1 cellular context compared by ENCODE assay signal in genomic region chr16:74868501-74868900, GRCh38.
TF ChIP-seq lines count a peak whose summit lies in the region.

No MANE protein-coding gene starts in this region.

TF ChIP-seq in HepG2, 621 proteins besides CTCF, POLR2A, EP300 and RAD21 (continued from another document and continues in another):
- TF ChIP-seq ZNF788 (CRISPR knock-in tag; IDR thresholded peaks at IDR 0.05; ENCODE audit: borderline replicate concordance): 0 out of 2 replicates have a peak, but pooled peaks have one; percentile 10
- TF ChIP-seq RFX3 (CRISPR knock-in tag; IDR thresholded peaks at IDR 0.05): peak; percentile 34; the same call in 1 of the 2 replicates
- peak; percentile 71; the same call in 1 of the 2 replicates for TF ChIP-seq PITX1 (CRISPR knock-in tag; IDR thresholded peaks at IDR 0.05)
- no peak for TF ChIP-seq ZNF644 (CRISPR knock-in tag; IDR thresholded peaks at IDR 0.05; ENCODE audit: low read depth)
- TF ChIP-seq ZBTB21 (CRISPR knock-in tag; IDR thresholded peaks at IDR 0.05): peak; percentile 83
- TF ChIP-seq ZNF567 (CRISPR knock-in tag; IDR thresholded peaks at IDR 0.05; ENCODE audit: borderline replicate concordance): no peak
- peak; percentile 65 for TF ChIP-seq TCF7 (IDR thresholded peaks at IDR 0.05; ENCODE audit: low read depth)
- TF ChIP-seq ZBTB8A (CRISPR knock-in tag; IDR thresholded peaks at IDR 0.05; ENCODE audit: borderline replicate concordance, low read depth): no peak
- no peak for TF ChIP-seq ZNF335 (CRISPR knock-in tag; IDR thresholded peaks at IDR 0.05)
- no peak for TF ChIP-seq MAFF (IDR thresholded peaks at IDR 0.05; ENCODE audit: low read depth, low read length)
- TF ChIP-seq, protein P1, sequence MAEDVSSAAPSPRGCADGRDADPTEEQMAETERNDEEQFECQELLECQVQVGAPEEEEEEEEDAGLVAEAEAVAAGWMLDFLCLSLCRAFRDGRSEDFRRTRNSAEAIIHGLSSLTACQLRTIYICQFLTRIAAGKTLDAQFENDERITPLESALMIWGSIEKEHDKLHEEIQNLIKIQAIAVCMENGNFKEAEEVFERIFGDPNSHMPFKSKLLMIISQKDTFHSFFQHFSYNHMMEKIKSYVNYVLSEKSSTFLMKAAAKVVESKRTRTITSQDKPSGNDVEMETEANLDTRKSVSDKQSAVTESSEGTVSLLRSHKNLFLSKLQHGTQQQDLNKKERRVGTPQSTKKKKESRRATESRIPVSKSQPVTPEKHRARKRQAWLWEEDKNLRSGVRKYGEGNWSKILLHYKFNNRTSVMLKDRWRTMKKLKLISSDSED (CRISPR knock-in tag; IDR thresholded peaks at IDR 0.05): no peak
- TF ChIP-seq, protein P2, sequence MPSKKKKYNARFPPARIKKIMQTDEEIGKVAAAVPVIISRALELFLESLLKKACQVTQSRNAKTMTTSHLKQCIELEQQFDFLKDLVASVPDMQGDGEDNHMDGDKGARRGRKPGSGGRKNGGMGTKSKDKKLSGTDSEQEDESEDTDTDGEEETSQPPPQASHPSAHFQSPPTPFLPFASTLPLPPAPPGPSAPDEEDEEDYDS (CRISPR knock-in tag; IDR thresholded peaks at IDR 0.05): 0 out of 2 replicates have a peak, but pooled peaks have one; percentile 24
- TF ChIP-seq ZNF614 (CRISPR knock-in tag; IDR thresholded peaks at IDR 0.05; ENCODE audit: borderline replicate concordance): 0 out of 2 replicates have a peak, but pooled peaks have one; percentile 26
- no peak for TF ChIP-seq ZSCAN29 (CRISPR knock-in tag; conservative IDR thresholded peaks at IDR 0.05)
- TF ChIP-seq HNF4A (CRISPR knock-in tag; IDR thresholded peaks at IDR 0.05): peak; percentile 50; the same call in 1 of the 2 replicates
- 0 out of 2 replicates have a peak, but pooled peaks have one; percentile 7 for TF ChIP-seq CEBPG (CRISPR knock-in tag; IDR thresholded peaks at IDR 0.05)
- peak; percentile 47; the same call in 1 of the 2 replicates for TF ChIP-seq NR2F6 (IDR thresholded peaks at IDR 0.05)
- peak; percentile 46; the same call in 1 of the 2 replicates for TF ChIP-seq NR2F6 (CRISPR knock-in tag; IDR thresholded peaks at IDR 0.05)
- 0 out of 2 replicates have a peak, but pooled peaks have one; percentile 33 for TF ChIP-seq HDAC2 (CRISPR knock-in tag; IDR thresholded peaks at IDR 0.05)
- TF ChIP-seq PPARG (CRISPR knock-in tag; conservative IDR thresholded peaks at IDR 0.05): peak; percentile 31; the same call in 1 of the 2 replicates
- no peak for TF ChIP-seq ZNF431 (CRISPR knock-in tag; IDR thresholded peaks at IDR 0.05; ENCODE audit: borderline replicate concordance, low read depth)
- no peak for TF ChIP-seq NFE2L2 (IDR thresholded peaks at IDR 0.05; ENCODE audit: low read length)
- TF ChIP-seq AHDC1 (CRISPR knock-in tag; IDR thresholded peaks at IDR 0.05; ENCODE audit: borderline replicate concordance): peak; percentile 46; the same call in 1 of the 2 replicates
- TF ChIP-seq FOXO1 (CRISPR knock-in tag; IDR thresholded peaks at IDR 0.05): no peak
- peak; percentile 36; the same call in 1 of the 2 replicates for TF ChIP-seq ZNF609 (CRISPR knock-in tag; IDR thresholded peaks at IDR 0.05; ENCODE audit: borderline replicate concordance)
- TF ChIP-seq GATA4 (IDR thresholded peaks at IDR 0.05; ENCODE audit: borderline replicate concordance, low read depth): no peak
- no peak for TF ChIP-seq SETDB1 (CRISPR knock-in tag; IDR thresholded peaks at IDR 0.05; ENCODE audit: borderline replicate concordance)
- TF ChIP-seq, protein P3, sequence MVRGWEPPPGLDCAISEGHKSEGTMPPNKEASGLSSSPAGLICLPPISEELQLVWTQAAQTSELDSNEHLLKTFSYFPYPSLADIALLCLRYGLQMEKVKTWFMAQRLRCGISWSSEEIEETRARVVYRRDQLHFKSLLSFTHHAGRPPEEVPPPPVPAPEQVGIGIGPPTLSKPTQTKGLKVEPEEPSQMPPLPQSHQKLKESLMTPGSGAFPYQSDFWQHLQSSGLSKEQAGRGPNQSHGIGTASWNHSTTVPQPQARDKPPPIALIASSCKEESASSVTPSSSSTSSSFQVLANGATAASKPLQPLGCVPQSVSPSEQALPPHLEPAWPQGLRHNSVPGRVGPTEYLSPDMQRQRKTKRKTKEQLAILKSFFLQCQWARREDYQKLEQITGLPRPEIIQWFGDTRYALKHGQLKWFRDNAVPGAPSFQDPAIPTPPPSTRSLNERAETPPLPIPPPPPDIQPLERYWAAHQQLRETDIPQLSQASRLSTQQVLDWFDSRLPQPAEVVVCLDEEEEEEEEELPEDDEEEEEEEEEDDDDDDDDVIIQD (CRISPR knock-in tag; IDR thresholded peaks at IDR 0.05; ENCODE audit: low read depth): 0 out of 2 replicates have a peak, but pooled peaks have one; percentile 28
- TF ChIP-seq ZNF317 (CRISPR knock-in tag; IDR thresholded peaks at IDR 0.05): 0 out of 2 replicates have a peak, but pooled peaks have one; percentile 17
- no peak for TF ChIP-seq TBL1XR1 (IDR thresholded peaks at IDR 0.05; ENCODE audit: borderline replicate concordance, low read length, partially characterized antibody)
- TF ChIP-seq MIXL1 (CRISPR knock-in tag; IDR thresholded peaks at IDR 0.05): peak; percentile 62; the same call in 1 of the 2 replicates
- TF ChIP-seq, protein P4, sequence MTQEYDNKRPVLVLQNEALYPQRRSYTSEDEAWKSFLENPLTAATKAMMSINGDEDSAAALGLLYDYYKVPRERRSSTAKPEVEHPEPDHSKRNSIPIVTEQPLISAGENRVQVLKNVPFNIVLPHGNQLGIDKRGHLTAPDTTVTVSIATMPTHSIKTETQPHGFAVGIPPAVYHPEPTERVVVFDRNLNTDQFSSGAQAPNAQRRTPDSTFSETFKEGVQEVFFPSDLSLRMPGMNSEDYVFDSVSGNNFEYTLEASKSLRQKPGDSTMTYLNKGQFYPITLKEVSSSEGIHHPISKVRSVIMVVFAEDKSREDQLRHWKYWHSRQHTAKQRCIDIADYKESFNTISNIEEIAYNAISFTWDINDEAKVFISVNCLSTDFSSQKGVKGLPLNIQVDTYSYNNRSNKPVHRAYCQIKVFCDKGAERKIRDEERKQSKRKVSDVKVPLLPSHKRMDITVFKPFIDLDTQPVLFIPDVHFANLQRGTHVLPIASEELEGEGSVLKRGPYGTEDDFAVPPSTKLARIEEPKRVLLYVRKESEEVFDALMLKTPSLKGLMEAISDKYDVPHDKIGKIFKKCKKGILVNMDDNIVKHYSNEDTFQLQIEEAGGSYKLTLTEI (CRISPR knock-in tag; conservative IDR thresholded peaks at IDR 0.05): no peak
- TF ChIP-seq, protein P5, sequence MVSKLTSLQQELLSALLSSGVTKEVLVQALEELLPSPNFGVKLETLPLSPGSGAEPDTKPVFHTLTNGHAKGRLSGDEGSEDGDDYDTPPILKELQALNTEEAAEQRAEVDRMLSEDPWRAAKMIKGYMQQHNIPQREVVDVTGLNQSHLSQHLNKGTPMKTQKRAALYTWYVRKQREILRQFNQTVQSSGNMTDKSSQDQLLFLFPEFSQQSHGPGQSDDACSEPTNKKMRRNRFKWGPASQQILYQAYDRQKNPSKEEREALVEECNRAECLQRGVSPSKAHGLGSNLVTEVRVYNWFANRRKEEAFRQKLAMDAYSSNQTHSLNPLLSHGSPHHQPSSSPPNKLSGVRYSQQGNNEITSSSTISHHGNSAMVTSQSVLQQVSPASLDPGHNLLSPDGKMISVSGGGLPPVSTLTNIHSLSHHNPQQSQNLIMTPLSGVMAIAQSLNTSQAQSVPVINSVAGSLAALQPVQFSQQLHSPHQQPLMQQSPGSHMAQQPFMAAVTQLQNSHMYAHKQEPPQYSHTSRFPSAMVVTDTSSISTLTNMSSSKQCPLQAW (CRISPR knock-in tag; IDR thresholded peaks at IDR 0.05): 0 out of 2 replicates have a peak, but pooled peaks have one; percentile 26
- TF ChIP-seq TBX2 (CRISPR knock-in tag; IDR thresholded peaks at IDR 0.05; ENCODE audit: borderline replicate concordance): peak; percentile 54; the same call in 1 of the 2 replicates
- no peak for TF ChIP-seq SOX6 (IDR thresholded peaks at IDR 0.05)
- TF ChIP-seq SOX6 (CRISPR knock-in tag; IDR thresholded peaks at IDR 0.05): peak; percentile 75
- TF ChIP-seq ETV5 (CRISPR knock-in tag; IDR thresholded peaks at IDR 0.05; ENCODE audit: borderline replicate concordance): peak; percentile 93
- TF ChIP-seq ZNF839 (CRISPR knock-in tag; IDR thresholded peaks at IDR 0.05; ENCODE audit: borderline replicate concordance): no peak
- TF ChIP-seq SRSF1 (optimal IDR thresholded peaks at IDR 0.05; ENCODE audit: low read depth, low read length): no peak
- TF ChIP-seq GFI1 (CRISPR knock-in tag; IDR thresholded peaks at IDR 0.05; ENCODE audit: borderline replicate concordance): peak; percentile 75; the same call in 1 of the 2 replicates
- TF ChIP-seq RFX1 (IDR thresholded peaks at IDR 0.05): peak; percentile 15; the same call in 1 of the 2 replicates
- TF ChIP-seq HNF4G (IDR thresholded peaks at IDR 0.05; ENCODE audit: borderline replicate concordance, low read depth, low read length): peak; percentile 58; the same call in 1 of the 2 replicates
- TF ChIP-seq HNF4G (CRISPR knock-in tag; IDR thresholded peaks at IDR 0.05; ENCODE audit: borderline replicate concordance, low read depth): no peak; the same call in 1 of the 2 replicates
- no peak for TF ChIP-seq KMT2A (CRISPR knock-in tag; IDR thresholded peaks at IDR 0.05)
- 0 out of 2 replicates have a peak, but pooled peaks have one; percentile 17 for TF ChIP-seq HOXA3 (CRISPR knock-in tag; IDR thresholded peaks at IDR 0.05)
- peak; percentile 58 for TF ChIP-seq SAP130 (CRISPR knock-in tag; IDR thresholded peaks at IDR 0.05; ENCODE audit: low read depth)
